Comparison of ENCODE assay signal across 8 cellular contexts in genomic region chr1:17119744-17120482, GRCh38. TPM values are rescaled to one million over a fixed set of nuclear protein-coding genes. Genes with fewer than 3 reads are reported as not detected.
A peak's percentile ranks its signal among the peaks of the same experiment; 100 is the strongest.
DNase-seq lines count a peak whose midpoint lies in the region; ATAC-seq and TF ChIP-seq lines count a peak whose summit lies in the region.

No MANE protein-coding gene starts in this region.

- H4K20me1 ChIP-seq in osteoblast (ENCODE audit: insufficient read depth, low read length): no peaks in the 10 kb centered on the region

- DNase-seq in GM06990 (ENCODE audit: extremely low read depth, insufficient read length) (peak; percentile 68), coronary artery (ENCODE audit: low spot score) (no peak), osteoblast (ENCODE audit: insufficient read length, low spot score, missing footprints) (peak; percentile 87), NCI-H2029 treated with DMSO at 0.1 percent for 48 hours (lab: John Stamatoyannopoulos, UW) (no peak), KG1 (lab: John Stamatoyannopoulos, UW) (no peak)
- no peak for DNase-seq in activated CD4-positive, alpha-beta T cell treated with anti-CD3 and anti-CD28 coated beads, Interleukin-2, amount 50 U/mL, for 1 hour

- no peak for ATAC-seq in HG02981 (IDR thresholded peaks at IDR 0.05; ENCODE audit: unreplicated experiment)

- H3K9me3 ChIP-seq in HUES64 (ENCODE audit: insufficient read depth, low read depth, low read length) (no peaks in the 10 kb centered on the region), osteoblast (ENCODE audit: low read depth, low read length) (no peaks in the 10 kb centered on the region)

- no peak overlapping the region for H2AFZ ChIP-seq in osteoblast (ENCODE audit: low read length)

- no peaks in the 10 kb centered on the region for H3K4me1 ChIP-seq in HUES64 (ENCODE audit: insufficient read depth, low read length)
- peaks cover 25% of the 10 kb centered on the region for H3K4me1 ChIP-seq in osteoblast (ENCODE audit: insufficient read depth, low read length)

- H3K4me3 ChIP-seq in GM06990 (replicated peaks; ENCODE audit: low read depth, low read length): peak overlapping the region; percentile 40
- peak overlapping the region; percentile 69 for H3K4me3 ChIP-seq in HUES64 (ENCODE audit: low read length)
- H3K4me3 ChIP-seq in coronary artery: peak overlapping the region; percentile 62
- H3K4me3 ChIP-seq in osteoblast (ENCODE audit: insufficient read depth, low read length): peak overlapping the region; percentile 58

- H3K27ac ChIP-seq in HUES64 (ENCODE audit: low read depth, low read length) (no peak overlapping the region), coronary artery (no peak overlapping the region), osteoblast (ENCODE audit: low read depth, low read length) (no peak overlapping the region)

- peaks cover 3% of the 10 kb centered on the region; the same call in 1 of the 2 replicates for H3K27me3 ChIP-seq in GM06990 (replicated peaks; ENCODE audit: control insufficient read depth, insufficient read depth, low read length)
- H3K27me3 ChIP-seq in HUES64 (ENCODE audit: insufficient read depth, low read length): peaks cover 32% of the 10 kb centered on the region
- peaks cover 49% of the 10 kb centered on the region for H3K27me3 ChIP-seq in osteoblast (ENCODE audit: insufficient read depth, low read length)

- H3K4me2 ChIP-seq in osteoblast (ENCODE audit: insufficient read depth, low read length): peak overlapping the region; percentile 76

- no peaks in the 10 kb centered on the region for H3K36me3 ChIP-seq in GM06990 (ENCODE audit: control insufficient read depth, insufficient read depth, low read length)
- no peaks in the 10 kb centered on the region for H3K36me3 ChIP-seq in HUES64 (ENCODE audit: insufficient read depth, low read length)
- no peaks in the 10 kb centered on the region for H3K36me3 ChIP-seq in osteoblast (ENCODE audit: insufficient read depth, low read length)

- WGBS in HUES64: 28% methylated on average over 20 of the region's 20 CpGs

- TF ChIP-seq CTCF in GM06990 (IDR thresholded peaks at IDR 0.05; ENCODE audit: insufficient read depth, low read length, poor library complexity, severe bottlenecking) (peak; percentile 31), coronary artery (IDR thresholded peaks at IDR 0.05) (no peak), osteoblast (IDR thresholded peaks at IDR 0.05; ENCODE audit: extremely low read depth, low read depth, low read length) (no peak)

- no peak overlapping the region for H3K9ac ChIP-seq in HUES64 (ENCODE audit: low read depth, low read length)

- no peaks in the 10 kb centered on the region for H3K79me2 ChIP-seq in osteoblast (ENCODE audit: insufficient read depth, low read length)

RNA-seq across cellular contexts. Expression of gene PADI2, which starts 0.7 kb away (rescaled TPM):
- 1.4 TPM for polyA plus RNA-seq in HUES64 (2013, experiment 1 of 2)
- 1.7 TPM for polyA plus RNA-seq in HUES64 (2013, experiment 2 of 2)
- total RNA-seq in osteoblast: under 0.01 and 0.29 TPM in 2 replicates

Comparison
In these comparisons a context has a peak if more than half of its experiments do, and no peak if none do; other contexts are left out.
1. DNase-seq: peak in GM06990 (single experiment) and osteoblast (single experiment); none in coronary artery (single experiment), NCI-H2029 treated with DMSO at 0.1 percent for 48 hours (single experiment), KG1 (single experiment) and activated CD4-positive, alpha-beta T cell treated with anti-CD3 and anti-CD28 coated beads, Interleukin-2, amount 50 U/mL, for 1 hour (single experiment).
2. Peak in every context shown above with its lines, with median percentiles within 50 percentile points of each other: H3K4me3 ChIP-seq.